ENCODE assay signal across 8 cellular contexts in genomic region chr1:8259498-8260290, GRCh38. TPM values are rescaled to one million over a fixed set of nuclear protein-coding genes. Genes with fewer than 3 reads are reported as not detected.
DNase-seq lines count a peak whose midpoint lies in the region; ATAC-seq, FAIRE-seq and TF ChIP-seq lines count a peak whose summit lies in the region.

No MANE protein-coding gene starts in this region.

- H4K20me1 ChIP-seq in endothelial cell of umbilical vein (replicated peaks; ENCODE audit: control insufficient read depth, extremely low read depth, insufficient read depth, low read length) (no peaks in the 10 kb centered on the region), osteoblast (ENCODE audit: insufficient read depth, low read length) (no peaks in the 10 kb centered on the region)

- intact Hi-C loops in endothelial cell of umbilical vein (cut with micrococcal nuclease) = no loop called here

- H3K4me1 ChIP-seq in endothelial cell of umbilical vein (ENCODE audit: control insufficient read depth, extremely low read depth, insufficient read depth, low read length) (peaks cover 18% of the 10 kb centered on the region), osteoblast (ENCODE audit: insufficient read depth, low read length) (peaks cover 13% of the 10 kb centered on the region)

- H3K9me3 ChIP-seq in endothelial cell of umbilical vein (replicated peaks; ENCODE audit: control insufficient read depth, insufficient read depth, low read length) (no peaks in the 10 kb centered on the region), osteoblast (ENCODE audit: low read depth, low read length) (no peaks in the 10 kb centered on the region)

- H3K27ac ChIP-seq in endothelial cell of umbilical vein (ENCODE audit: insufficient read depth, low read depth, low read length) (peak overlapping the region; percentile 27), osteoblast (ENCODE audit: low read depth, low read length) (no peak overlapping the region)

- H3K9ac ChIP-seq in endothelial cell of umbilical vein (replicated peaks; ENCODE audit: extremely low read depth, insufficient read depth, low read length) = no peak overlapping the region

- H3K27me3 ChIP-seq in BJ (ENCODE audit: control insufficient read depth, insufficient read depth, low read length) (no peaks in the 10 kb centered on the region), endothelial cell of umbilical vein (ENCODE audit: control insufficient read depth in 2 of 2, insufficient read depth in 2 of 2, low read length in 2 of 2) (no peaks in the 10 kb centered on the region), osteoblast (ENCODE audit: insufficient read depth, low read length) (no peaks in the 10 kb centered on the region)

- H3K4me3 ChIP-seq in BJ (ENCODE audit: low read depth, low read length) (no peak overlapping the region), endothelial cell of umbilical vein (replicated peaks in 1 of 3; ENCODE audit: insufficient read depth in 1 of 3, low read depth in 1 of 3, low read length in 3 of 3) (peak overlapping the region in 1 of 3 experiments; percentile 12), osteoblast (ENCODE audit: insufficient read depth, low read length) (peak overlapping the region; percentile 46)

- TF ChIP-seq CTCF in BJ (IDR thresholded peaks at IDR 0.05; ENCODE audit: insufficient read depth, low read depth, low read length) (no peak), endothelial cell of umbilical vein (IDR thresholded peaks at IDR 0.05; ENCODE audit: extremely low read depth in 1 of 2, insufficient read depth in 1 of 2, low read depth in 1 of 2, low read length in 2 of 2) (no peak), osteoblast (IDR thresholded peaks at IDR 0.05; ENCODE audit: extremely low read depth, low read depth, low read length) (no peak)

- no TSS peak for BruUV-seq in endothelial cell of umbilical vein (replicated peaks; lab: Mats Ljungman, UMichigan)

- TF ChIP-seq POLR2A in endothelial cell of umbilical vein (IDR thresholded peaks at IDR 0.05; ENCODE audit: low read depth, low read length) = no peak

- H3K4me2 ChIP-seq in endothelial cell of umbilical vein (ENCODE audit: insufficient read depth, low read length) (peak overlapping the region; percentile 57), osteoblast (ENCODE audit: insufficient read depth, low read length) (peak overlapping the region; percentile 80)

- no peaks in the 10 kb centered on the region for H3K9me1 ChIP-seq in endothelial cell of umbilical vein (replicated peaks; ENCODE audit: control insufficient read depth, extremely low read depth, insufficient read depth, low read length)

- peak; percentile 24 for DNase-seq in BJ (ENCODE audit: low read depth)
- DNase-seq in NCI-H226 = peak; percentile 58
- peak; percentile 87 for DNase-seq in endothelial cell of umbilical vein (ENCODE audit: low read depth, low spot score)
- peak; percentile 88 for DNase-seq in osteoblast (ENCODE audit: insufficient read length, low spot score, missing footprints)
- no peak for DNase-seq in activated CD4-positive, alpha-beta T cell treated with anti-CD3 and anti-CD28 coated beads, Interleukin-2, amount 50 U/mL, for 48 hours

- H3K79me2 ChIP-seq in endothelial cell of umbilical vein (ENCODE audit: control insufficient read depth, insufficient read depth, low read length) = no peaks in the 10 kb centered on the region
- no peaks in the 10 kb centered on the region for H3K79me2 ChIP-seq in osteoblast (ENCODE audit: insufficient read depth, low read length)

- peak; percentile 93 for FAIRE-seq in endothelial cell of umbilical vein (lab: Jason Lieb, UNC)

- POLR2A ChIA-PET in BJ (lab: Charles Lee) (interaction anchor here (0.7 kb wide), 1 partner anchor 255 kb away, joined by 3 read pairs; no protein-coding TSS in a partner anchor), endothelial cell of umbilical vein (lab: Charles Lee) (no interaction called here)

- CTCF ChIA-PET in BJ (lab: Yijun Ruan, JAX) (interaction anchor here (0.8 to 1.7 kb wide), 3 partner anchors 10 to 55 kb away, joined by 3 to 5 read pairs (median 4); no protein-coding TSS in a partner anchor), endothelial cell of umbilical vein (lab: Charles Lee) (interaction anchor here (0.6 to 2.3 kb wide), 11 partner anchors 9 to 228 kb away, joined by 3 to 14 read pairs (median 4); no protein-coding TSS in a partner anchor)

- H2AFZ ChIP-seq in endothelial cell of umbilical vein (ENCODE audit: low read depth, low read length) (peak overlapping the region; percentile 55), osteoblast (ENCODE audit: low read length) (peak overlapping the region; percentile 52)

- ATAC-seq in HG03469 (IDR thresholded peaks at IDR 0.05; ENCODE audit: unreplicated experiment) (no peak), HG02884 (IDR thresholded peaks at IDR 0.05; ENCODE audit: unreplicated experiment) (no peak), HG02840 (IDR thresholded peaks at IDR 0.05; ENCODE audit: low FRiP score, unreplicated experiment) (no peak)

- dilution Hi-C loops in endothelial cell of umbilical vein (cut with MboI; ENCODE audit: extremely low pct_ligation_motif_present, low sequenced_read_pairs) = no loop called here

- H3K36me3 ChIP-seq in BJ (ENCODE audit: control insufficient read depth, insufficient read depth, low read length) (no peaks in the 10 kb centered on the region), endothelial cell of umbilical vein (ENCODE audit: control insufficient read depth in 2 of 2, extremely low read depth in 1 of 2, insufficient read depth in 2 of 2, low read length in 2 of 2) (no peaks in the 10 kb centered on the region), osteoblast (ENCODE audit: insufficient read depth, low read length) (no peaks in the 10 kb centered on the region)

TF ChIP-seq in endothelial cell of umbilical vein, 7 proteins besides CTCF, POLR2A, EP300 and RAD21:
- no peak for TF ChIP-seq GATA2 (IDR thresholded peaks at IDR 0.05; ENCODE audit: insufficient read depth, insufficient read length, low read depth, low read length)
- no peak for TF ChIP-seq EZH2 (IDR thresholded peaks at IDR 0.05; ENCODE audit: borderline replicate concordance, low read depth, low read length, severe bottlenecking)
- peak; percentile 30 for TF ChIP-seq FOS (IDR thresholded peaks at IDR 0.05; ENCODE audit: borderline replicate concordance, insufficient read depth, low read length)
- no peak for TF ChIP-seq POLR2AphosphoS5 (IDR thresholded peaks at IDR 0.05; ENCODE audit: insufficient read depth, low read depth, low read length)

RNA-seq across cellular contexts. Expression of gene SLC45A1, which starts 58.2 kb away (rescaled TPM):
- polyA plus RNA-seq in BJ (2011; rRNA removed) = 0.44 and 1.4 TPM in 2 replicates
- polyA minus RNA-seq in BJ (2011; rRNA and poly(A)+ RNA removed) = 0.52 and 0.77 TPM in 2 replicates
- total RNA-seq in endothelial cell of umbilical vein = 1.1 and 1.4 TPM in 2 replicates
- 1.3 and 1.7 TPM in 2 replicates for polyA plus RNA-seq in endothelial cell of umbilical vein
- 0.63 and 1.1 TPM in 2 replicates for polyA plus RNA-seq in endothelial cell of umbilical vein (2011; cell fraction: cytosol; rRNA removed)
- 0.84 and 0.88 TPM in 2 replicates for polyA plus RNA-seq in endothelial cell of umbilical vein (2011; cell fraction: nucleus; rRNA removed)
- 1.2 and 1.4 TPM in 2 replicates for polyA plus RNA-seq in endothelial cell of umbilical vein (2012)
- 0.68 and 1.8 TPM in 2 replicates for polyA minus RNA-seq in endothelial cell of umbilical vein
- not detected for polyA minus RNA-seq in endothelial cell of umbilical vein (2011; cell fraction: cytosol; rRNA and poly(A)+ RNA removed)
- polyA minus RNA-seq in endothelial cell of umbilical vein (2011; cell fraction: nucleus; rRNA and poly(A)+ RNA removed) = 0.72 and 1.6 TPM in 2 replicates
- total RNA-seq in osteoblast = 1.8 and 2.4 TPM in 2 replicates

Comparison
In these comparisons a context has a peak if more than half of its experiments do, and no peak if none do; other contexts are left out.
1. DNase-seq: peak in BJ (single experiment), NCI-H226 (single experiment), endothelial cell of umbilical vein (single experiment) and osteoblast (single experiment); none in activated CD4-positive, alpha-beta T cell treated with anti-CD3 and anti-CD28 coated beads, Interleukin-2, amount 50 U/mL, for 48 hours (0 of 2).